26 cellular contexts compared by ENCODE assay signal in the genomic region with DNA sequence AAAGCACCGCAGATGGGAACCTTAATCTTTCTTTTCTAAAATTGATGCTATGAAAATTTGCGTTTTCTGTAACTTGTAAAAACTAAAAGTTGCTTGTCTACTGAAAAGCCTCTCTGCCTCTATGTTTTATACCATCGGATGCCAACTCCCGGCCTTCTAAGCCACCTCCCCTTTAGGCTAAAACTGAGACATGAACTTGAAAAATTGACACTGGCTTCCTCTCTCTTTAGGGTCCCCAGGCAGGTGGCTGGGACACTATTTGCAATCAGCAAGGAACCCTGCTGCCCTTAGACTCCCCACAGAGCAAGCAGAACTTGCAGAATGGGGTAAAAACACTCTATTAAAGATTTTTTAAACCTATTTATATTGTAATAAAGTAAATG.
DNase-seq lines count a peak whose midpoint lies in the region; TF ChIP-seq lines count a peak whose summit lies in the region.
"Had no signal": no experiment of that assay in that cellular context is flagged by ENCODE, and none has a peak within 500 bp of the region (broad histone marks: within the 10 kb centered on the region; RNA-seq: fewer than 3 reads in every experiment).

No MANE protein-coding gene starts in this region.

- H3K79me2 ChIP-seq in trophoblast cell (ENCODE audit: control insufficient read depth, insufficient read depth, low read length, poor library complexity): peaks cover 35% of the 10 kb centered on the region

- peak overlapping the region; percentile 66 to 78 for H3K4me3 ChIP-seq in esophagus (ENCODE audit: low read depth in 1 of 2, low read length in 2 of 2)
- H3K4me3 ChIP-seq in trophoblast cell (ENCODE audit: low read depth, low read length): no peak overlapping the region
- no peak overlapping the region for H3K4me3 ChIP-seq in WERI-Rb-1 (ENCODE audit: low read depth, low read length)
- H3K4me3 ChIP-seq: K562, MG63, SJCRH30, transverse colon had no signal

- H3K4me1 ChIP-seq in esophagus (ENCODE audit: control insufficient read depth in 2 of 2, insufficient read depth in 2 of 2, low read length in 1 of 2): no peaks in the 10 kb centered on the region
- H3K4me1 ChIP-seq in trophoblast cell (ENCODE audit: control insufficient read depth in 1 of 2, insufficient read depth in 2 of 2, low read length in 2 of 2): peaks cover 32 to 46% of the 10 kb centered on the region in 2 experiments
- H3K4me1 ChIP-seq: transverse colon had no signal

- no peak overlapping the region for H4K12ac ChIP-seq in trophoblast cell (ENCODE audit: low read depth, low read length)

- H3K27me3 ChIP-seq in esophagus (ENCODE audit: control insufficient read depth in 1 of 2, insufficient read depth in 2 of 2, low read length in 2 of 2) (no peaks in the 10 kb centered on the region), trophoblast cell (ENCODE audit: insufficient read depth, low read length) (no peaks in the 10 kb centered on the region), WERI-Rb-1 (ENCODE audit: insufficient read depth, low read depth, severe bottlenecking) (peaks cover 58% of the 10 kb centered on the region)
- H3K27me3 ChIP-seq: MG63, SJCRH30, transverse colon had no signal

- CTCF ChIA-PET in RWPE1 (lab: Yijun Ruan, JAX): interaction anchor here (1.2 kb wide), 1 partner anchor 11 kb away, joined by 5 read pairs; no protein-coding TSS in a partner anchor

- H4K8ac ChIP-seq in trophoblast cell (ENCODE audit: low read depth, low read length): peak overlapping the region; percentile 45

- peak overlapping the region; percentile 94 for H2BK120ac ChIP-seq in trophoblast cell (ENCODE audit: insufficient read depth, low read length, poor library complexity)

- H3K79me1 ChIP-seq in trophoblast cell (ENCODE audit: low read length): peaks cover 68% of the 10 kb centered on the region

- POLR2A ChIA-PET in RWPE1 (lab: Yijun Ruan, JAX; ENCODE audit: low non-redundant PET): interaction anchor here (0.7 to 1.9 kb wide), 6 partner anchors 17 to 173 kb away, joined by 4 to 9 read pairs (median 6); no protein-coding TSS in a partner anchor

- peak overlapping the region; percentile 100 for H3K27ac ChIP-seq in RWPE1
- H3K27ac ChIP-seq in esophagus (ENCODE audit: low read depth in 2 of 2, low read length in 1 of 2): peak overlapping the region; percentile 90 to 94
- peak overlapping the region; percentile 99 for H3K27ac ChIP-seq in trophoblast cell (ENCODE audit: low read depth, low read length)
- no peak overlapping the region for H3K27ac ChIP-seq in WERI-Rb-1
- H3K27ac ChIP-seq: SJCRH30, transverse colon had no signal

- TF ChIP-seq CTCF in RWPE1 (conservative IDR thresholded peaks at IDR 0.05; ENCODE audit: low read depth) (no peak), WERI-Rb-1 (IDR thresholded peaks at IDR 0.05; ENCODE audit: low read depth, low read length) (no peak)

- H3K23ac ChIP-seq in trophoblast cell (ENCODE audit: low read length): no peak overlapping the region

- peak overlapping the region; percentile 48 for H4K91ac ChIP-seq in trophoblast cell (ENCODE audit: low read depth, low read length)

- peak overlapping the region; percentile 82 for H2BK5ac ChIP-seq in trophoblast cell (ENCODE audit: low read depth, low read length, poor library complexity)

- no peaks in the 10 kb centered on the region for H3K9me3 ChIP-seq in esophagus (ENCODE audit: control insufficient read depth in 2 of 2, insufficient read depth in 1 of 2, low read depth in 1 of 2, low read length in 1 of 2)
- H3K9me3 ChIP-seq in trophoblast cell (ENCODE audit: insufficient read depth, low read depth, low read length): no peaks in the 10 kb centered on the region
- no peaks in the 10 kb centered on the region for H3K9me3 ChIP-seq in WERI-Rb-1 (ENCODE audit: severe bottlenecking)
- H3K9me3 ChIP-seq: MG63, SJCRH30, transverse colon had no signal

- DNase-seq in ELF-1 (ENCODE audit: low read depth, low spot score) (peak; percentile 49), RWPE1 (ENCODE audit: low spot score) (no peak), trophoblast cell (no peak), WERI-Rb-1 (no peak), OCI-M2 (lab: John Stamatoyannopoulos, UW; ENCODE audit: unreplicated experiment) (no peak), HK-2 (ENCODE audit: unreplicated experiment) (no peak)
- DNase-seq in activated CD4-positive, alpha-beta T cell treated with anti-CD3 and anti-CD28 coated beads, Interleukin-2, amount 50 U/mL, for 4 hours: no peak
- DNase-seq: 8988T; activated CD4-positive, alpha-beta T cell treated with anti-CD3 and anti-CD28 coated beads for 36 hours; activated CD8-positive, alpha-beta T cell treated with anti-CD3 and anti-CD28 coated beads, Interleukin-2, amount 10 ng/mL, durations not matched to agents 7 days and 5 days; amygdala; Calu3; GF-D8; kidney; MG63; midbrain; naive thymus-derived CD4-positive, alpha-beta T cell; NCI-H226; occipital lobe; SJCRH30; stimulated activated CD4-positive, alpha-beta T cell treated with anti-CD3 and anti-CD28 coated beads, Interleukin-15, amount 100 ng/mL, for 24 hours; stimulated activated CD4-positive, alpha-beta T cell treated with anti-CD3 and anti-CD28 coated beads, Interleukin-4, amount 100 ng/mL, for 4 hours; SW 1271; transverse colon had no signal

- H2BK12ac ChIP-seq in trophoblast cell (ENCODE audit: low read length): peak overlapping the region; percentile 80

- peak overlapping the region; percentile 89 for H3K18ac ChIP-seq in trophoblast cell (ENCODE audit: low read length)

- peak overlapping the region; percentile 75 for H2AK5ac ChIP-seq in trophoblast cell (ENCODE audit: low read length)

- H3K4me2 ChIP-seq in trophoblast cell (ENCODE audit: low read length): no peak overlapping the region

- WGBS in esophagus, 2 donors: 43 to 55% methylated on average over 4 of the region's 4 CpGs
- no CpG with 5 or more reads among the region's 4 CpGs for WGBS in trophoblast cell (ENCODE audit: extremely low coverage, insufficient coverage, insufficient read length)

- H3K36me3 ChIP-seq in esophagus (ENCODE audit: control insufficient read depth in 2 of 2, insufficient read depth in 2 of 2, low read length in 1 of 2) (peaks cover 0 to 13% of the 10 kb centered on the region in 2 donors), trophoblast cell (ENCODE audit: control insufficient read depth in 1 of 2, insufficient read depth in 2 of 2, low read length in 2 of 2) (peaks cover 9 to 10% of the 10 kb centered on the region in 2 experiments), WERI-Rb-1 (no peaks in the 10 kb centered on the region)
- H3K36me3 ChIP-seq: MG63, SJCRH30, transverse colon had no signal

- H3K4ac ChIP-seq in trophoblast cell (ENCODE audit: low read depth, low read length): peak overlapping the region; percentile 60

- peak overlapping the region; percentile 80 for H3K14ac ChIP-seq in trophoblast cell (ENCODE audit: low read length)

- no peak overlapping the region for H3K9ac ChIP-seq in trophoblast cell (ENCODE audit: low read length)

- H2AFZ ChIP-seq in trophoblast cell (ENCODE audit: insufficient read depth, low read length, poor library complexity): no peak overlapping the region

Comparison
In these comparisons a context has a peak if more than half of its experiments do, and no peak if none do; other contexts are left out.
1. H3K4me3 ChIP-seq: peak in esophagus (2 of 2); none in trophoblast cell (single experiment) and WERI-Rb-1 (single experiment).